10 cellular contexts compared by ENCODE assay signal in the genomic region with DNA sequence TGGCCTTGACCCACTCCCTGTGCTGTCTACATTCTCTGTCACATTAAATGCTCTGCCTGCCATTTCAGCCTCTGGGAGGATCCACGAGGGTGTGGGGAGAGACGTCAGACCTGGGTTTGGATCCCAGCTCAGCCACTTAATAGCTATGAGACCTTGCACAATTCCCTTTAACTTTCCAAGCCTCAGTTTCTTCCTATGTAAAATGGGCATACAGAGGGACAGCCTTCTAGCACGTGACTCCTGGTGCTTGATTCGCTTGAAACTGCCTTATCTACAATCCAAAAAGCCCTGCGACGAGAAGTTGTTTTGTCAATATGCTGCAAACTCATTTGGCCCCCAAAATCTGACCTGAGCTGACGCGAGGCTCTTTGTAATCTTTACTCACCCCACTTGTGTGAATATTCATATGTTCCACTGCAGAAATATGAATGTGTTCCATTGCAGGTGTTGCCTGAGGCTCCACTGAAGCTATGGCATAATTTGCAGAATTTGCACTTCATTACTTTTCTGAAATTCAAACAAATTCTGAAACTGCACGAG. TPM values are rescaled to one million over a fixed set of nuclear protein-coding genes. Genes with fewer than 3 reads are reported as not detected.
DNase-seq lines count a peak whose midpoint lies in the region; ATAC-seq, FAIRE-seq and TF ChIP-seq lines count a peak whose summit lies in the region.
"Had no signal": no experiment of that assay in that cellular context is flagged by ENCODE, and none has a peak within 500 bp of the region (broad histone marks: within the 10 kb centered on the region; RNA-seq: fewer than 3 reads in every experiment).

No MANE protein-coding gene starts in this region.

- peaks cover 67% of the 10 kb centered on the region for H3K27me3 Mint-ChIP-seq in stimulated activated naive CD8-positive, alpha-beta T cell treated with anti-CD3 and anti-CD28 coated beads, Interleukin-15, amount 100 ng/mL, for 72 hours

- WGBS in pancreas, 2 donors, result 56 to 63% methylated on average over 9 of the region's 9 CpGs
- WGBS in aorta, 2 donors, result 65 to 66% methylated on average over 9 of the region's 9 CpGs

- H3K27ac ChIP-seq in endothelial cell of umbilical vein (ENCODE audit: insufficient read depth, low read depth, low read length), result peak overlapping the region; percentile 80
- no peak overlapping the region for H3K27ac ChIP-seq in pancreas
- no peak overlapping the region for H3K27ac ChIP-seq in aorta (ENCODE audit: low read depth in 1 of 2, low read length in 2 of 2)
- H3K27ac ChIP-seq: neural progenitor cell had no signal

- no peaks in the 10 kb centered on the region for H4K20me1 ChIP-seq in endothelial cell of umbilical vein (replicated peaks; ENCODE audit: control insufficient read depth, extremely low read depth, insufficient read depth, low read length)

- H3K4me3 ChIP-seq in endothelial cell of umbilical vein (replicated peaks in 1 of 3; ENCODE audit: insufficient read depth in 1 of 3, low read depth in 1 of 3, low read length in 3 of 3) (no peak overlapping the region), pancreas (no peak overlapping the region), aorta (ENCODE audit: low read length in 2 of 2) (no peak overlapping the region)
- H3K4me3 ChIP-seq: neural progenitor cell had no signal

- H3K4me1 Mint-ChIP-seq in stimulated activated naive CD8-positive, alpha-beta T cell treated with anti-CD3 and anti-CD28 coated beads, Interleukin-15, amount 100 ng/mL, for 72 hours, result peaks cover 76% of the 10 kb centered on the region

- no peaks in the 10 kb centered on the region for H3K79me2 ChIP-seq in endothelial cell of umbilical vein (ENCODE audit: control insufficient read depth, insufficient read depth, low read length)

- no peaks in the 10 kb centered on the region for H3K27me3 ChIP-seq in endothelial cell of umbilical vein (ENCODE audit: control insufficient read depth in 2 of 2, insufficient read depth in 2 of 2, low read length in 2 of 2)
- no peaks in the 10 kb centered on the region for H3K27me3 ChIP-seq in pancreas
- H3K27me3 ChIP-seq in aorta (ENCODE audit: control insufficient read depth in 1 of 2, insufficient read depth in 2 of 2, low read length in 1 of 2), result no peaks in the 10 kb centered on the region
- H3K27me3 ChIP-seq: neural progenitor cell had no signal

- TF ChIP-seq POLR2A in endothelial cell of umbilical vein (IDR thresholded peaks at IDR 0.05; ENCODE audit: low read depth, low read length), result no peak

- H3K4me2 ChIP-seq in endothelial cell of umbilical vein (ENCODE audit: insufficient read depth, low read length), result peak overlapping the region; percentile 53
- H3K4me2 ChIP-seq: neural progenitor cell had no signal

- intact Hi-C loops in endothelial cell of umbilical vein (cut with micrococcal nuclease), result loop anchor here (1.0 to 10.0 kb wide), 8 partner anchors 12 to 260 kb away; partner anchors contain the start of gene OSER1
- intact Hi-C loops in pancreas (cut with DNase I), result no loop called here
- intact Hi-C loops in aorta (cut with DNase I), result no loop called here

- peaks cover 18 to 22% of the 10 kb centered on the region in 2 donors for H3K9me3 Mint-ChIP-seq in stimulated activated naive CD8-positive, alpha-beta T cell treated with anti-CD3 and anti-CD28 coated beads, Interleukin-15, amount 100 ng/mL, for 72 hours
- H3K9me3 Mint-ChIP-seq: neural progenitor cell had no signal

- FAIRE-seq in endothelial cell of umbilical vein (lab: Jason Lieb, UNC) (no peak), pancreas (lab: Jason Lieb, UNC) (no peak)

- H3K4me1 ChIP-seq in endothelial cell of umbilical vein (ENCODE audit: control insufficient read depth, extremely low read depth, insufficient read depth, low read length) (peaks cover 47% of the 10 kb centered on the region), pancreas (peaks cover 10 to 13% (median 11%) of the 10 kb centered on the region in 3 donors), aorta (ENCODE audit: control insufficient read depth in 1 of 2, insufficient read depth in 2 of 2, low read length in 2 of 2) (peaks cover 0 to 5% of the 10 kb centered on the region in 2 donors)
- H3K4me1 ChIP-seq: neural progenitor cell had no signal

- CTCF ChIA-PET in endothelial cell of umbilical vein (lab: Charles Lee), result interaction anchor here (0.8 to 3.0 kb wide), 12 partner anchors 10 to 205 kb away, joined by 3 to 31 read pairs (median 4); no protein-coding TSS in a partner anchor

- peak overlapping the region; percentile 66 for H3K4me3 Mint-ChIP-seq in stimulated activated naive CD8-positive, alpha-beta T cell treated with anti-CD3 and anti-CD28 coated beads, Interleukin-15, amount 100 ng/mL, for 72 hours
- H3K4me3 Mint-ChIP-seq: neural progenitor cell had no signal

- peak; percentile 29 for DNase-seq in activated T-cell treated with anti-CD3 and anti-CD28 coated beads for 24 hours (ENCODE audit: low read depth)
- DNase-seq in activated T-cell treated with anti-CD3 and anti-CD28 coated beads for 4 hours, result no peak
- DNase-seq in RKO (ENCODE audit: low spot score), result peak; percentile 66
- no peak for DNase-seq in endothelial cell of umbilical vein (ENCODE audit: low read depth, low spot score)
- DNase-seq in stimulated activated naive CD8-positive, alpha-beta T cell treated with anti-CD3 and anti-CD28 coated beads, Interleukin-15, amount 100 ng/mL, for 72 hours, result no peak
- DNase-seq in pancreas, result no peak
- DNase-seq in aorta, result no peak
- DNase-seq in NCI-H524 (lab: John Stamatoyannopoulos, UW), result no peak
- DNase-seq: NCI-H446 treated with DMSO at 0.1 percent for 48 hours had no signal

- no peak overlapping the region for H2AFZ ChIP-seq in endothelial cell of umbilical vein (ENCODE audit: low read depth, low read length)

- no peak for ATAC-seq in stimulated activated naive CD8-positive, alpha-beta T cell treated with anti-CD3 and anti-CD28 coated beads, Interleukin-15, amount 100 ng/mL, for 72 hours
- ATAC-seq in pancreas (no peak), aorta (ENCODE audit: low FRiP score) (no peak)

- no peaks in the 10 kb centered on the region for H3K9me1 ChIP-seq in endothelial cell of umbilical vein (replicated peaks; ENCODE audit: control insufficient read depth, extremely low read depth, insufficient read depth, low read length)

- H3K9me3 ChIP-seq in endothelial cell of umbilical vein (replicated peaks; ENCODE audit: control insufficient read depth, insufficient read depth, low read length) (no peaks in the 10 kb centered on the region), pancreas (no peaks in the 10 kb centered on the region), aorta (ENCODE audit: control insufficient read depth, low read length) (no peaks in the 10 kb centered on the region)

- dilution Hi-C loops in endothelial cell of umbilical vein (cut with MboI; ENCODE audit: extremely low pct_ligation_motif_present, low sequenced_read_pairs), result no loop called here

- no peak for TF ChIP-seq CTCF in endothelial cell of umbilical vein (IDR thresholded peaks at IDR 0.05; ENCODE audit: extremely low read depth in 1 of 2, insufficient read depth in 1 of 2, low read depth in 1 of 2, low read length in 2 of 2)
- TF ChIP-seq CTCF in pancreas (IDR thresholded peaks at IDR 0.05), result no peak

- H3K36me3 ChIP-seq in endothelial cell of umbilical vein (ENCODE audit: control insufficient read depth in 2 of 2, extremely low read depth in 1 of 2, insufficient read depth in 2 of 2, low read length in 2 of 2), result no peaks in the 10 kb centered on the region
- H3K36me3 ChIP-seq in pancreas, result no peaks in the 10 kb centered on the region
- no peaks in the 10 kb centered on the region for H3K36me3 ChIP-seq in aorta (ENCODE audit: control insufficient read depth in 1 of 2, insufficient read depth in 2 of 2, low read length in 1 of 2)
- H3K36me3 ChIP-seq: neural progenitor cell had no signal

- peak overlapping the region; percentile 55 to 70 for H3K27ac Mint-ChIP-seq in stimulated activated naive CD8-positive, alpha-beta T cell treated with anti-CD3 and anti-CD28 coated beads, Interleukin-15, amount 100 ng/mL, for 72 hours

- no TSS peak for BruUV-seq in endothelial cell of umbilical vein (replicated peaks; lab: Mats Ljungman, UMichigan)

- POLR2A ChIA-PET in endothelial cell of umbilical vein (lab: Charles Lee), result no interaction called here

- peak overlapping the region; percentile 63 for H3K9ac ChIP-seq in endothelial cell of umbilical vein (replicated peaks; ENCODE audit: extremely low read depth, insufficient read depth, low read length)
- H3K9ac ChIP-seq: neural progenitor cell had no signal

TF ChIP-seq in endothelial cell of umbilical vein, 7 proteins besides CTCF, POLR2A, EP300 and RAD21:
- TF ChIP-seq MYC (IDR thresholded peaks at IDR 0.05; ENCODE audit: low read depth, low read length), result no peak
- no peak for TF ChIP-seq FOS (IDR thresholded peaks at IDR 0.05; ENCODE audit: borderline replicate concordance, insufficient read depth, low read length)
- TF ChIP-seq MAX (IDR thresholded peaks at IDR 0.05; ENCODE audit: insufficient read depth, insufficient read length), result no peak
- no peak for TF ChIP-seq EZH2 (IDR thresholded peaks at IDR 0.05; ENCODE audit: borderline replicate concordance, low read depth, low read length, severe bottlenecking)
- TF ChIP-seq GATA2 (IDR thresholded peaks at IDR 0.05; ENCODE audit: insufficient read depth, insufficient read length, low read depth, low read length), result no peak

RNA-seq across cellular contexts. Expression of gene TOX2, which starts 40.1 kb away (rescaled TPM):
- total RNA-seq in endothelial cell of umbilical vein (18.6 and 25.7 TPM in 2 replicates), pancreas (under 1 TPM; 0.24 to 1.00 (median 0.76) TPM), aorta (10 to 100 TPM; 11.9 to 17.2 TPM)
- polyA plus RNA-seq in endothelial cell of umbilical vein (6.3 and 7.0 TPM in 2 replicates), pancreas (1 to 10 TPM in 1 of 2 donors, under 1 TPM in 1; 0.95 to 2.3 TPM), aorta (1 to 10 TPM; 1.1 to 6.8 TPM)
- 7.2 and 8.1 TPM in 2 replicates for polyA plus RNA-seq in endothelial cell of umbilical vein (2011; cell fraction: cytosol; rRNA removed)
- polyA plus RNA-seq in endothelial cell of umbilical vein (2011; cell fraction: nucleus; rRNA removed), result 7.6 and 8.5 TPM in 2 replicates
- polyA plus RNA-seq in endothelial cell of umbilical vein (2012), result 7.2 and 10.6 TPM in 2 replicates
- polyA minus RNA-seq in endothelial cell of umbilical vein, result 2.6 and 2.7 TPM in 2 replicates
- polyA minus RNA-seq in endothelial cell of umbilical vein (2011; cell fraction: cytosol; rRNA and poly(A)+ RNA removed), result 0.72 TPM
- 4.3 and 4.6 TPM in 2 replicates for polyA minus RNA-seq in endothelial cell of umbilical vein (2011; cell fraction: nucleus; rRNA and poly(A)+ RNA removed)

Comparison
In these comparisons a context has a peak if more than half of its experiments do, and no peak if none do; other contexts are left out.
1. DNase-seq: peak in activated T-cell treated with anti-CD3 and anti-CD28 coated beads for 24 hours (single experiment) and RKO (single experiment); none in activated T-cell treated with anti-CD3 and anti-CD28 coated beads for 4 hours (single experiment), endothelial cell of umbilical vein (single experiment), stimulated activated naive CD8-positive, alpha-beta T cell treated with anti-CD3 and anti-CD28 coated beads, Interleukin-15, amount 100 ng/mL, for 72 hours (0 of 2), pancreas (0 of 6), aorta (0 of 2) and NCI-H524 (0 of 2).